1 cellular context compared by ENCODE assay signal in the genomic region with DNA sequence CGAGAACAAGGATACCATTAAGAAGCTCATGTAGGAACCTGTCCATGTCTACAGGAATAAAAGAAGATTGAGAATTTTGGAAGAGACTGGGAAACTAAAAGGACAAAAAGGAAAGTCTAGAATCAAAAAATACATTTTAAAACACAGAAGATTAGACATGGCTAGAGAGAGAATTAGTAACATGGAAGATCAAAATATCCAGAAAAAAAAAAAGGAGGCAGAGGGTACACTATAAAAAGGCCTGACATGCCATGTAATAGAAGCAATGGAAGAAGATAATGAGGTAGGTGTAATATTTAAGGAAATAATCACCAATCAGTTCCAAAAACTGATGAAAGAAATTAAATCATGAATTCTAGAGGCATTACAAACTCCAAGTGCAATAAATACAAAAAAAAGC.
TF ChIP-seq lines count a peak whose summit lies in the region.

No MANE protein-coding gene starts in this region.

TF ChIP-seq in HEK293, 187 proteins besides CTCF, POLR2A, EP300 and RAD21 (continued from another document):
- TF ChIP-seq, protein P1, sequence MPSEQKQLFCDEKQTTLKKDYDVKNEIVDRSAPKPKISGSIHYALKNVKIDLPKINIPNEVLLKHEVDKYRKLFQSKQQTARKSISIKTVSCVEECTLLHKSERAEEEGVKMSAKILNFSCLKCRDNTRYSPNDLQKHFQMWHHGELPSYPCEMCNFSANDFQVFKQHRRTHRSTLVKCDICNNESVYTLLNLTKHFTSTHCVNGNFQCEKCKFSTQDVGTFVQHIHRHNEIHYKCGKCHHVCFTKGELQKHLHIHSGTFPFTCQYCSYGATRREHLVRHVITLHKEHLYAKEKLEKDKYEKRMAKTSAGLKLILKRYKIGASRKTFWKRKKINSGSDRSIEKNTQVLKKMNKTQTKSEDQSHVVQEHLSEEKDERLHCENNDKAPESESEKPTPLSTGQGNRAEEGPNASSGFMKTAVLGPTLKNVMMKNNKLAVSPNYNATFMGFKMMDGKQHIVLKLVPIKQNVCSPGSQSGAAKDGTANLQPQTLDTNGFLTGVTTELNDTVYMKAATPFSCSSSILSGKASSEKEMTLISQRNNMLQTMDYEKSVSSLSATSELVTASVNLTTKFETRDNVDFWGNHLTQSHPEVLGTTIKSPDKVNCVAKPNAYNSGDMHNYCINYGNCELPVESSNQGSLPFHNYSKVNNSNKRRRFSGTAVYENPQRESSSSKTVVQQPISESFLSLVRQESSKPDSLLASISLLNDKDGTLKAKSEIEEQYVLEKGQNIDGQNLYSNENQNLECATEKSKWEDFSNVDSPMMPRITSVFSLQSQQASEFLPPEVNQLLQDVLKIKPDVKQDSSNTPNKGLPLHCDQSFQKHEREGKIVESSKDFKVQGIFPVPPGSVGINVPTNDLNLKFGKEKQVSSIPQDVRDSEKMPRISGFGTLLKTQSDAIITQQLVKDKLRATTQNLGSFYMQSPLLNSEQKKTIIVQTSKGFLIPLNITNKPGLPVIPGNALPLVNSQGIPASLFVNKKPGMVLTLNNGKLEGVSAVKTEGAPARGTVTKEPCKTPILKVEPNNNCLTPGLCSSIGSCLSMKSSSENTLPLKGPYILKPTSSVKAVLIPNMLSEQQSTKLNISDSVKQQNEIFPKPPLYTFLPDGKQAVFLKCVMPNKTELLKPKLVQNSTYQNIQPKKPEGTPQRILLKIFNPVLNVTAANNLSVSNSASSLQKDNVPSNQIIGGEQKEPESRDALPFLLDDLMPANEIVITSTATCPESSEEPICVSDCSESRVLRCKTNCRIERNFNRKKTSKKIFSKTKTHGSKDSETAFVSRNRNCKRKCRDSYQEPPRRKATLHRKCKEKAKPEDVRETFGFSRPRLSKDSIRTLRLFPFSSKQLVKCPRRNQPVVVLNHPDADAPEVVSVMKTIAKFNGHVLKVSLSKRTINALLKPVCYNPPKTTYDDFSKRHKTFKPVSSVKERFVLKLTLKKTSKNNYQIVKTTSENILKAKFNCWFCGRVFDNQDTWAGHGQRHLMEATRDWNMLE (tag by site-specific recombination; conservative IDR thresholded peaks at IDR 0.05; ENCODE audit: low read depth) = peak; percentile 46; the same call in 1 of the 2 replicates
- TF ChIP-seq ZNF510 (tag by site-specific recombination; IDR thresholded peaks at IDR 0.05; ENCODE audit: insufficient replicate concordance) = peak; percentile 65
- TF ChIP-seq TRIM28 (IDR thresholded peaks at IDR 0.05; ENCODE audit: borderline replicate concordance, low read length) = peak; percentile 16; the same call in 1 of the 2 replicates
